Comparison of ENCODE assay signal across 1 cellular context in the genomic region with DNA sequence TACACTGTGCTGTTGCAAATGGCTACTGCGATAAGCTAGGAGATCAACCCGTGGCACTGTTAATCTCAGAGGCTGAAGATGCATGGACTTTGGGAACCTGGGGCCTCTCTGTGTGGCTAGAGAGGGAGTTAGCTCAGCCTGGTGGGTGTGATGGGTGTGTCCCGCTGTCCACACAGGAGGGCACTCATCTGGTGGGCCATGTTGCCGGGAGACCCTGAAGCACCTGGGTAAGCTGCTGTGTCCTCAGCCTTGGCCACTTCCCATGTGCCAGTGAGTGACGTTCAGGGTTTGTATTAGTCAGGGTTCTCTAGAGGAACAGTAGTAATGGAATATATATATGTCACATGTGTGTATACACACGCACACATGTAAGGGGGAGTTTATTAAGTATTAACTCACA.
TF ChIP-seq lines count a peak whose summit lies in the region.

No MANE protein-coding gene starts in this region.

TF ChIP-seq in HepG2, 621 proteins besides CTCF, POLR2A, EP300 and RAD21:
- TF ChIP-seq, protein P1, sequence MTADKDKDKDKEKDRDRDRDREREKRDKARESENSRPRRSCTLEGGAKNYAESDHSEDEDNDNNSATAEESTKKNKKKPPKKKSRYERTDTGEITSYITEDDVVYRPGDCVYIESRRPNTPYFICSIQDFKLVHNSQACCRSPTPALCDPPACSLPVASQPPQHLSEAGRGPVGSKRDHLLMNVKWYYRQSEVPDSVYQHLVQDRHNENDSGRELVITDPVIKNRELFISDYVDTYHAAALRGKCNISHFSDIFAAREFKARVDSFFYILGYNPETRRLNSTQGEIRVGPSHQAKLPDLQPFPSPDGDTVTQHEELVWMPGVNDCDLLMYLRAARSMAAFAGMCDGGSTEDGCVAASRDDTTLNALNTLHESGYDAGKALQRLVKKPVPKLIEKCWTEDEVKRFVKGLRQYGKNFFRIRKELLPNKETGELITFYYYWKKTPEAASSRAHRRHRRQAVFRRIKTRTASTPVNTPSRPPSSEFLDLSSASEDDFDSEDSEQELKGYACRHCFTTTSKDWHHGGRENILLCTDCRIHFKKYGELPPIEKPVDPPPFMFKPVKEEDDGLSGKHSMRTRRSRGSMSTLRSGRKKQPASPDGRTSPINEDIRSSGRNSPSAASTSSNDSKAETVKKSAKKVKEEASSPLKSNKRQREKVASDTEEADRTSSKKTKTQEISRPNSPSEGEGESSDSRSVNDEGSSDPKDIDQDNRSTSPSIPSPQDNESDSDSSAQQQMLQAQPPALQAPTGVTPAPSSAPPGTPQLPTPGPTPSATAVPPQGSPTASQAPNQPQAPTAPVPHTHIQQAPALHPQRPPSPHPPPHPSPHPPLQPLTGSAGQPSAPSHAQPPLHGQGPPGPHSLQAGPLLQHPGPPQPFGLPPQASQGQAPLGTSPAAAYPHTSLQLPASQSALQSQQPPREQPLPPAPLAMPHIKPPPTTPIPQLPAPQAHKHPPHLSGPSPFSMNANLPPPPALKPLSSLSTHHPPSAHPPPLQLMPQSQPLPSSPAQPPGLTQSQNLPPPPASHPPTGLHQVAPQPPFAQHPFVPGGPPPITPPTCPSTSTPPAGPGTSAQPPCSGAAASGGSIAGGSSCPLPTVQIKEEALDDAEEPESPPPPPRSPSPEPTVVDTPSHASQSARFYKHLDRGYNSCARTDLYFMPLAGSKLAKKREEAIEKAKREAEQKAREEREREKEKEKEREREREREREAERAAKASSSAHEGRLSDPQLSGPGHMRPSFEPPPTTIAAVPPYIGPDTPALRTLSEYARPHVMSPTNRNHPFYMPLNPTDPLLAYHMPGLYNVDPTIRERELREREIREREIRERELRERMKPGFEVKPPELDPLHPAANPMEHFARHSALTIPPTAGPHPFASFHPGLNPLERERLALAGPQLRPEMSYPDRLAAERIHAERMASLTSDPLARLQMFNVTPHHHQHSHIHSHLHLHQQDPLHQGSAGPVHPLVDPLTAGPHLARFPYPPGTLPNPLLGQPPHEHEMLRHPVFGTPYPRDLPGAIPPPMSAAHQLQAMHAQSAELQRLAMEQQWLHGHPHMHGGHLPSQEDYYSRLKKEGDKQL (CRISPR knock-in tag; IDR thresholded peaks at IDR 0.05; ENCODE audit: low read depth), result no peak
- TF ChIP-seq, protein P2, sequence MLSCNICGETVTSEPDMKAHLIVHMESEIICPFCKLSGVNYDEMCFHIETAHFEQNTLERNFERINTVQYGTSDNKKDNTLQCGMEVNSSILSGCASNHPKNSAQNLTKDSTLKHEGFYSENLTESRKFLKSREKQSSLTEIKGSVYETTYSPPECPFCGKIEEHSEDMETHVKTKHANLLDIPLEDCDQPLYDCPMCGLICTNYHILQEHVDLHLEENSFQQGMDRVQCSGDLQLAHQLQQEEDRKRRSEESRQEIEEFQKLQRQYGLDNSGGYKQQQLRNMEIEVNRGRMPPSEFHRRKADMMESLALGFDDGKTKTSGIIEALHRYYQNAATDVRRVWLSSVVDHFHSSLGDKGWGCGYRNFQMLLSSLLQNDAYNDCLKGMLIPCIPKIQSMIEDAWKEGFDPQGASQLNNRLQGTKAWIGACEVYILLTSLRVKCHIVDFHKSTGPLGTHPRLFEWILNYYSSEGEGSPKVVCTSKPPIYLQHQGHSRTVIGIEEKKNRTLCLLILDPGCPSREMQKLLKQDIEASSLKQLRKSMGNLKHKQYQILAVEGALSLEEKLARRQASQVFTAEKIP (CRISPR knock-in tag; IDR thresholded peaks at IDR 0.05; ENCODE audit: borderline replicate concordance), result no peak
- TF ChIP-seq, protein P3, sequence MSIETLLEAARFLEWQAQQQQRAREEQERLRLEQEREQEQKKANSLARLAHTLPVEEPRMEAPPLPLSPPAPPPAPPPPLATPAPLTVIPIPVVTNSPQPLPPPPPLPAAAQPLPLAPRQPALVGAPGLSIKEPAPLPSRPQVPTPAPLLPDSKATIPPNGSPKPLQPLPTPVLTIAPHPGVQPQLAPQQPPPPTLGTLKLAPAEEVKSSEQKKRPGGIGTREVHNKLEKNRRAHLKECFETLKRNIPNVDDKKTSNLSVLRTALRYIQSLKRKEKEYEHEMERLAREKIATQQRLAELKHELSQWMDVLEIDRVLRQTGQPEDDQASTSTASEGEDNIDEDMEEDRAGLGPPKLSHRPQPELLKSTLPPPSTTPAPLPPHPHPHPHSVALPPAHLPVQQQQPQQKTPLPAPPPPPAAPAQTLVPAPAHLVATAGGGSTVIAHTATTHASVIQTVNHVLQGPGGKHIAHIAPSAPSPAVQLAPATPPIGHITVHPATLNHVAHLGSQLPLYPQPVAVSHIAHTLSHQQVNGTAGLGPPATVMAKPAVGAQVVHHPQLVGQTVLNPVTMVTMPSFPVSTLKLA (IDR thresholded peaks at IDR 0.05), result peak; percentile 53
